In the genomic region with DNA sequence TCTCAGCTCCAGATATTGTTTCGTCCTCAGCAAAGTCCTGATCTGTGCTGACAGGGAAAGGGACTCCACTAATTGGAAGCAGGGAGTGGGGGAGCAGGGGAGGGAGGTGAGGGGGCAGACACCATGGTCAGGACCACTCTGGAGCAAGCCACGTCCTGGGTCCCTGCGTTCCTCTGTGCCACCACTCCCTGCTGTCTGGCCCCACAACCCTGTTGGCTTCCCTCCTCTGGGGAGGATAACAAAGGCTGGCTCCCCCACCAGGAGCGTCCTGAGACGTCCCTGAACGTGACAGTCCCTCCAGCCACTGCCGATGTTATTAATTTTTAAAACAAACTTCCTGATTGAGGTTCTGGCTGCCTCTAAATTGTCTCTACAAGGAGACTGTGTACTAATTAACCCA, we compare ENCODE assay signal across 15 cellular contexts.
DNase-seq lines count a peak whose midpoint lies in the region; ATAC-seq and TF ChIP-seq lines count a peak whose summit lies in the region.
"Had no signal": no experiment of that assay in that cellular context is flagged by ENCODE, and none has a peak within 500 bp of the region (broad histone marks: within the 10 kb centered on the region; RNA-seq: fewer than 3 reads in every experiment).

No MANE protein-coding gene starts in this region.

- H3K4me1 ChIP-seq in BE2C (no peaks in the 10 kb centered on the region), mesodermal cell (ENCODE audit: control insufficient read depth, insufficient read depth, low read length, poor library complexity, severe bottlenecking) (peaks cover 3% of the 10 kb centered on the region), ascending aorta (no peaks in the 10 kb centered on the region)

- no peaks in the 10 kb centered on the region for H3K9me3 ChIP-seq in BE2C
- no peaks in the 10 kb centered on the region for H3K9me3 ChIP-seq in mesodermal cell (ENCODE audit: control insufficient read depth, low read length)
- H3K9me3 ChIP-seq in ascending aorta, result no peaks in the 10 kb centered on the region
- H3K9me3 ChIP-seq: MG63, ovary, thyroid gland had no signal

- H3K27me3 ChIP-seq in BE2C, result no peaks in the 10 kb centered on the region
- H3K27me3 ChIP-seq in ascending aorta, result no peaks in the 10 kb centered on the region
- H3K27me3 ChIP-seq: MG63, ovary, thyroid gland had no signal

- DNase-seq in BE2C, result peak; percentile 26
- DNase-seq in DMS153 treated with DMSO at 0.1 percent for 48 hours (lab: John Stamatoyannopoulos, UW; ENCODE audit: unreplicated experiment), result peak; percentile 82
- DNase-seq in SK-N-DZ (ENCODE audit: low spot score), result peak; percentile 45
- no peak for DNase-seq in HUDEP-2 (lab: John Stamatoyannopoulos, UW; ENCODE audit: unreplicated experiment in 76 of 76)
- DNase-seq in ascending aorta (ENCODE audit: low spot score in 2 of 2), result no peak
- DNase-seq in activated T-helper 1 cell treated with anti-CD3 and anti-CD28 coated beads, Interleukin-12 subunit alpha, Interleukin-12 subunit beta, Interleukin-2, Interleukin-4 antibody, amounts not matched to agents 30 ng/mL and 10 ng/mL and 1 ng/mL, durations not matched to agents 14 hours and 24 hours and 36 hours (ENCODE audit: low spot score), result no peak
- DNase-seq: kidney glomerular epithelial cell, MG63, NCI-H446, ovary, PC-3, thyroid gland had no signal

- no peak overlapping the region for H3K27ac Mint-ChIP-seq in activated T-helper 1 cell treated with anti-CD3 and anti-CD28 coated beads, Interleukin-12 subunit alpha, Interleukin-12 subunit beta, Interleukin-2, Interleukin-4 antibody, amounts not matched to agents 30 ng/mL and 10 ng/mL and 1 ng/mL, durations not matched to agents 14 hours and 24 hours and 36 hours
- H3K27ac Mint-ChIP-seq: activated naive CD4-positive, alpha-beta T cell treated with anti-CD3 and anti-CD28 coated beads, Interleukin-2, amount 50 U/mL, for 24 hours had no signal

- ATAC-seq in GM19324 (IDR thresholded peaks at IDR 0.05; ENCODE audit: low FRiP score, unreplicated experiment), result no peak
- ATAC-seq: PC-3 had no signal

- H3K36me3 Mint-ChIP-seq in activated T-helper 1 cell treated with anti-CD3 and anti-CD28 coated beads, Interleukin-12 subunit alpha, Interleukin-12 subunit beta, Interleukin-2, Interleukin-4 antibody, amounts not matched to agents 30 ng/mL and 10 ng/mL and 1 ng/mL, durations not matched to agents 14 hours and 24 hours and 36 hours (ENCODE audit: low read depth), result peaks cover 1% of the 10 kb centered on the region
- H3K36me3 Mint-ChIP-seq: activated naive CD4-positive, alpha-beta T cell treated with anti-CD3 and anti-CD28 coated beads, Interleukin-2, amount 50 U/mL, for 24 hours had no signal

- H3K36me3 ChIP-seq in BE2C, result no peaks in the 10 kb centered on the region
- no peaks in the 10 kb centered on the region for H3K36me3 ChIP-seq in mesodermal cell (ENCODE audit: control insufficient read depth, insufficient read depth, low read length)
- no peaks in the 10 kb centered on the region for H3K36me3 ChIP-seq in ascending aorta
- H3K36me3 ChIP-seq: MG63, ovary, thyroid gland had no signal

- peak overlapping the region; percentile 57 for H3K27ac ChIP-seq in mesodermal cell (ENCODE audit: low read depth, low read length, severe bottlenecking)
- H3K27ac ChIP-seq in ascending aorta, result no peak overlapping the region
- H3K27ac ChIP-seq: ovary, thyroid gland had no signal

- intact Hi-C loops in ascending aorta (cut with DNase I), result no loop called here
- intact Hi-C loops in activated T-helper 1 cell treated with anti-CD3 and anti-CD28 coated beads, Interleukin-12 subunit alpha, Interleukin-12 subunit beta, Interleukin-2, Interleukin-4 antibody, amounts not matched to agents 30 ng/mL and 10 ng/mL and 1 ng/mL, durations not matched to agents 14 hours and 24 hours and 36 hours (cut with micrococcal nuclease), result no loop called here

- no peak overlapping the region for H3K4me3 Mint-ChIP-seq in activated T-helper 1 cell treated with anti-CD3 and anti-CD28 coated beads, Interleukin-12 subunit alpha, Interleukin-12 subunit beta, Interleukin-2, Interleukin-4 antibody, amounts not matched to agents 30 ng/mL and 10 ng/mL and 1 ng/mL, durations not matched to agents 14 hours and 24 hours and 36 hours
- H3K4me3 Mint-ChIP-seq: activated naive CD4-positive, alpha-beta T cell treated with anti-CD3 and anti-CD28 coated beads, Interleukin-2, amount 50 U/mL, for 24 hours had no signal

- H3K4me1 Mint-ChIP-seq in activated T-helper 1 cell treated with anti-CD3 and anti-CD28 coated beads, Interleukin-12 subunit alpha, Interleukin-12 subunit beta, Interleukin-2, Interleukin-4 antibody, amounts not matched to agents 30 ng/mL and 10 ng/mL and 1 ng/mL, durations not matched to agents 14 hours and 24 hours and 36 hours (ENCODE audit: low read depth), result peaks cover 4% of the 10 kb centered on the region
- H3K4me1 Mint-ChIP-seq: activated naive CD4-positive, alpha-beta T cell treated with anti-CD3 and anti-CD28 coated beads, Interleukin-2, amount 50 U/mL, for 24 hours had no signal

- H3K27me3 Mint-ChIP-seq in activated T-helper 1 cell treated with anti-CD3 and anti-CD28 coated beads, Interleukin-12 subunit alpha, Interleukin-12 subunit beta, Interleukin-2, Interleukin-4 antibody, amounts not matched to agents 30 ng/mL and 10 ng/mL and 1 ng/mL, durations not matched to agents 14 hours and 24 hours and 36 hours (ENCODE audit: insufficient read depth), result peaks cover 6% of the 10 kb centered on the region
- H3K27me3 Mint-ChIP-seq: activated naive CD4-positive, alpha-beta T cell treated with anti-CD3 and anti-CD28 coated beads, Interleukin-2, amount 50 U/mL, for 24 hours had no signal

- TF ChIP-seq CTCF in BE2C (IDR thresholded peaks at IDR 0.05; ENCODE audit: low read depth, low read length) (no peak), ascending aorta (IDR thresholded peaks at IDR 0.05) (no peak)

- 60% methylated on average over 1 of the region's 7 CpGs for WGBS in mesodermal cell (ENCODE audit: insufficient coverage in 2 of 2), 2 experiments

- peak overlapping the region; percentile 42 for H3K4me3 ChIP-seq in BE2C (ENCODE audit: low read depth, low read length)
- no peak overlapping the region for H3K4me3 ChIP-seq in mesodermal cell (ENCODE audit: extremely low read depth, insufficient read depth, low read length, poor library complexity, severe bottlenecking)
- H3K4me3 ChIP-seq in ascending aorta, result no peak overlapping the region
- H3K4me3 ChIP-seq: MG63, ovary, thyroid gland had no signal

- H3K9me3 Mint-ChIP-seq in activated T-helper 1 cell treated with anti-CD3 and anti-CD28 coated beads, Interleukin-12 subunit alpha, Interleukin-12 subunit beta, Interleukin-2, Interleukin-4 antibody, amounts not matched to agents 30 ng/mL and 10 ng/mL and 1 ng/mL, durations not matched to agents 14 hours and 24 hours and 36 hours, result peaks cover 1% of the 10 kb centered on the region
- H3K9me3 Mint-ChIP-seq: activated naive CD4-positive, alpha-beta T cell treated with anti-CD3 and anti-CD28 coated beads, Interleukin-2, amount 50 U/mL, for 24 hours had no signal

Comparison
In these comparisons a context has a peak if more than half of its experiments do, and no peak if none do; other contexts are left out.
1. DNase-seq: peak in BE2C (single experiment), DMS153 treated with DMSO at 0.1 percent for 48 hours (single experiment) and SK-N-DZ (single experiment); none in HUDEP-2 (0 of 76), ascending aorta (0 of 2) and activated T-helper 1 cell treated with anti-CD3 and anti-CD28 coated beads, Interleukin-12 subunit alpha, Interleukin-12 subunit beta, Interleukin-2, Interleukin-4 antibody, amounts not matched to agents 30 ng/mL and 10 ng/mL and 1 ng/mL, durations not matched to agents 14 hours and 24 hours and 36 hours (single experiment).